Comparison of ENCODE assay signal across 11 cellular contexts in the genomic region with DNA sequence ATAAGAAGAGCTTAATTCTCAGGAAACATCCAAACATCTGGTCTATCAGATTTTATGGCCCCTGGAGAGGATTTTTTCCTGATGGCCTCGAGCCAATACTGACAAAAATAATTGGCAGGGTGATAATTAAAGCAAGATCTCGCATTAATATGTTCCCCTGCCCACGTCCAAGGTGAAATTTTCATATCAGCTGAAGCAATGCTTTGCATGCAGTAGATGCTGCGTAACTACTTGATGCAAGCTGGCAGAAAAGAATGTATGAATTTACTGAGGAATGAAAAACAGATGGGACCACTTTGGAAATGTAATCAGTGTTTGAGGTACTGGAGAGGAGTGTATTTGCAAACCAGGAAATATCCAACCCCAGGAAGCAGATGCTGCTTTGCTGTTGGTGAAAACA. TPM values are rescaled to one million over a fixed set of nuclear protein-coding genes. Genes with fewer than 3 reads are reported as not detected.
A peak's percentile ranks its signal among the peaks of the same experiment; 100 is the strongest.
DNase-seq lines count a peak whose midpoint lies in the region; ATAC-seq, FAIRE-seq and TF ChIP-seq lines count a peak whose summit lies in the region.
"Had no signal": no experiment of that assay in that cellular context is flagged by ENCODE, and none has a peak within 500 bp of the region (broad histone marks: within the 10 kb centered on the region; RNA-seq: fewer than 3 reads in every experiment).

No MANE protein-coding gene starts in this region.

- H3K4me3 ChIP-seq in astrocyte (ENCODE audit: insufficient read depth, low read depth, low read length) (no peak overlapping the region), neural progenitor cell (no peak overlapping the region)

- H3K27me3 ChIP-seq in astrocyte (ENCODE audit: insufficient read depth, low read length) (no peaks in the 10 kb centered on the region), neural progenitor cell (no peaks in the 10 kb centered on the region)

- H3K4me1 Mint-ChIP-seq in astrocyte (ENCODE audit: low read depth, unreplicated experiment): no peaks in the 10 kb centered on the region
- H3K4me1 Mint-ChIP-seq in neural progenitor cell: peaks cover 40% of the 10 kb centered on the region
- no peaks in the 10 kb centered on the region for H3K4me1 Mint-ChIP-seq in Calu3 (ENCODE audit: low read depth, unreplicated experiment)

- H3K9me3 Mint-ChIP-seq in astrocyte (ENCODE audit: unreplicated experiment) (no peaks in the 10 kb centered on the region), neural progenitor cell (no peaks in the 10 kb centered on the region), Calu3 (ENCODE audit: low read depth, unreplicated experiment) (no peaks in the 10 kb centered on the region)
- H3K9me3 Mint-ChIP-seq: activated CD4-positive, alpha-beta T cell treated with anti-CD3 and anti-CD28 coated beads, Interleukin-2, amount 10 ng/mL, durations not matched to agents 7 days and 5 days had no signal

- H3F3A ChIP-seq in neural progenitor cell (ENCODE audit: low read depth): peaks cover 32% of the 10 kb centered on the region

- H3K4me1 ChIP-seq in astrocyte (ENCODE audit: insufficient read depth, low read length) (no peaks in the 10 kb centered on the region), neural progenitor cell (peaks cover 26% of the 10 kb centered on the region)

- H3K36me3 ChIP-seq in astrocyte (ENCODE audit: insufficient read depth, low read length) (no peaks in the 10 kb centered on the region), neural progenitor cell (no peaks in the 10 kb centered on the region)

- H2AFZ ChIP-seq in astrocyte (ENCODE audit: low read depth, low read length) (no peak overlapping the region), neural progenitor cell (replicated peaks) (no peak overlapping the region)

- H3K9me3 ChIP-seq in astrocyte (ENCODE audit: insufficient read depth, low read depth, low read length) (no peaks in the 10 kb centered on the region), neural progenitor cell (ENCODE audit: low read depth) (no peaks in the 10 kb centered on the region)

- H4K20me1 ChIP-seq in astrocyte (ENCODE audit: insufficient read depth, low read length) (no peaks in the 10 kb centered on the region), neural progenitor cell (ENCODE audit: low read depth) (no peaks in the 10 kb centered on the region)

- H3K4me3 Mint-ChIP-seq in astrocyte (ENCODE audit: unreplicated experiment) (no peak overlapping the region), neural progenitor cell (peak overlapping the region; percentile 44), Calu3 (ENCODE audit: low read depth, unreplicated experiment) (no peak overlapping the region)
- H3K4me3 Mint-ChIP-seq: activated CD4-positive, alpha-beta T cell treated with anti-CD3 and anti-CD28 coated beads, Interleukin-2, amount 10 ng/mL, durations not matched to agents 7 days and 5 days had no signal

- ATAC-seq in GM21825 (IDR thresholded peaks at IDR 0.05; ENCODE audit: unreplicated experiment): no peak
- ATAC-seq: esophagus mucosa had no signal

- CTCF ChIA-PET in Calu3 (lab: Charles Lee): interaction anchor here (0.6 kb wide), 1 partner anchor 327 kb away, joined by 5 read pairs; no protein-coding TSS in a partner anchor

- H3K27ac ChIP-seq in astrocyte (ENCODE audit: low read depth, low read length) (no peak overlapping the region), neural progenitor cell (peak overlapping the region; percentile 39)

- H3K36me3 Mint-ChIP-seq in astrocyte (ENCODE audit: low read depth, unreplicated experiment) (no peaks in the 10 kb centered on the region), neural progenitor cell (no peaks in the 10 kb centered on the region), Calu3 (ENCODE audit: insufficient read depth, unreplicated experiment) (no peaks in the 10 kb centered on the region)

- BruUV-seq in Calu3 (replicated peaks; lab: Mats Ljungman, UMichigan): no TSS peak

- no peaks in the 10 kb centered on the region for H3K27me3 Mint-ChIP-seq in astrocyte (ENCODE audit: low read depth, unreplicated experiment)
- H3K27me3 Mint-ChIP-seq in neural progenitor cell (ENCODE audit: insufficient read depth, low read depth): peaks cover 9% of the 10 kb centered on the region
- H3K27me3 Mint-ChIP-seq in Calu3 (ENCODE audit: unreplicated experiment): no peaks in the 10 kb centered on the region

- no peak overlapping the region for H3K27ac Mint-ChIP-seq in astrocyte (ENCODE audit: unreplicated experiment)
- H3K27ac Mint-ChIP-seq in neural progenitor cell: peak overlapping the region; percentile 81
- H3K27ac Mint-ChIP-seq in Calu3 (ENCODE audit: unreplicated experiment): no peak overlapping the region

- DNase-seq in DMS 273 treated with DMSO at 0.1 percent for 48 hours (lab: John Stamatoyannopoulos, UW) (peak; percentile 54), NCI-H1694 (lab: John Stamatoyannopoulos, UW) (peak; percentile 87), astrocyte (ENCODE audit: low read depth) (peak; percentile 9), neural progenitor cell (ENCODE audit: low spot score) (no peak), hippocampal formation (lab: John Stamatoyannopoulos, UW) (no peak), Calu3 (no peak)
- DNase-seq: activated CD4-positive, alpha-beta T cell treated with anti-CD3 and anti-CD28 coated beads, Interleukin-2, amount 10 ng/mL, durations not matched to agents 7 days and 5 days had no signal

- intact Hi-C loops in Calu3 (cut with micrococcal nuclease; ENCODE audit: unreplicated experiment): no loop called here

- H3K79me2 ChIP-seq in astrocyte (ENCODE audit: insufficient read depth, low read length) (no peaks in the 10 kb centered on the region), neural progenitor cell (ENCODE audit: low read depth) (no peaks in the 10 kb centered on the region)

- no peak for TF ChIP-seq CTCF in astrocyte (IDR thresholded peaks at IDR 0.05; ENCODE audit: insufficient read depth, low read depth, low read length)
- no peak for TF ChIP-seq CTCF in neural progenitor cell (IDR thresholded peaks at IDR 0.05)
- no peak for TF ChIP-seq CTCF in Calu3 (IDR thresholded peaks at IDR 0.05; ENCODE audit: unreplicated experiment)

- H3K9ac ChIP-seq in astrocyte (ENCODE audit: low read length): no peak overlapping the region
- no peak overlapping the region for H3K9ac ChIP-seq in neural progenitor cell

- H3K4me2 ChIP-seq in astrocyte (ENCODE audit: low read length) (peak overlapping the region; percentile 27), neural progenitor cell (peak overlapping the region; percentile 64)

- no peak for FAIRE-seq in astrocyte (lab: Jason Lieb, UNC)

RNA-seq across cellular contexts. Expression of gene REST, which starts 36.8 kb away (rescaled TPM):
- 72.5 and 74.8 TPM in 2 replicates for total RNA-seq in astrocyte
- 72.0 and 87.3 TPM in 2 replicates for total RNA-seq in neural progenitor cell (ENCODE audit: low replicate concordance)
- 29.6 and 32.4 TPM in 2 replicates for total RNA-seq in Calu3 (2022)

RNA-seq across cellular contexts. Expression of gene SPINK2, which starts 49.4 kb away (rescaled TPM):
- not detected in 2 replicates for total RNA-seq in astrocyte
- 2.3 TPM in 1 of 2 replicates, not detected in the other for total RNA-seq in neural progenitor cell (ENCODE audit: low replicate concordance)
- total RNA-seq in Calu3 (2022): not detected in 2 replicates
- total RNA-seq: cardiac septum, M059J had no signal

Comparison
In these comparisons a context has a peak if more than half of its experiments do, and no peak if none do; other contexts are left out.
1. DNase-seq: peak in DMS 273 treated with DMSO at 0.1 percent for 48 hours (single experiment), NCI-H1694 (single experiment) and astrocyte (single experiment); none in neural progenitor cell (single experiment), hippocampal formation (0 of 2) and Calu3 (single experiment).